Comparison of ENCODE assay signal across 2 cellular contexts in genomic region chr7:18020138-18020715, GRCh38.
TF ChIP-seq lines count a peak whose summit lies in the region.

No MANE protein-coding gene starts in this region.

TF ChIP-seq in A549, 52 proteins besides CTCF, POLR2A, EP300 and RAD21 (continued from another document):
- TF ChIP-seq MAX (IDR thresholded peaks at IDR 0.05) (no peak), TP53 (CRISPR knock-in tag; IDR thresholded peaks at IDR 0.05) (no peak), HEYL (CRISPR knock-in tag; IDR thresholded peaks at IDR 0.05) (no peak), FOXS1 (CRISPR knock-in tag; IDR thresholded peaks at IDR 0.05) (no peak), KDM1A (IDR thresholded peaks at IDR 0.05; ENCODE audit: low read depth) (no peak), GATA3 (IDR thresholded peaks at IDR 0.05; ENCODE audit: borderline replicate concordance) (no peak), HOXB5 (CRISPR knock-in tag; IDR thresholded peaks at IDR 0.05) (no peak), CEBPB (IDR thresholded peaks at IDR 0.05) (no peak), MAZ (IDR thresholded peaks at IDR 0.05; ENCODE audit: borderline replicate concordance, low read depth, low read length) (no peak)

TF ChIP-seq in IMR-90, 13 proteins besides CTCF, POLR2A, EP300 and RAD21 (continued from another document):
- TF ChIP-seq USF2 (IDR thresholded peaks at IDR 0.05; ENCODE audit: low read depth, low read length) = no peak
- TF ChIP-seq ELK1 (IDR thresholded peaks at IDR 0.05; ENCODE audit: borderline replicate concordance, low read depth, low read length) = no peak
- TF ChIP-seq MAZ (IDR thresholded peaks at IDR 0.05; ENCODE audit: borderline replicate concordance, low read depth, low read length) = no peak
- no peak for TF ChIP-seq CHD1 (IDR thresholded peaks at IDR 0.05; ENCODE audit: low read depth, low read length)
- TF ChIP-seq MAFK (IDR thresholded peaks at IDR 0.05; ENCODE audit: low read depth, low read length) = no peak
- TF ChIP-seq CEBPB (IDR thresholded peaks at IDR 0.05; ENCODE audit: low read depth, low read length) = no peak
- no peak for TF ChIP-seq BHLHE40 (IDR thresholded peaks at IDR 0.05; ENCODE audit: low read depth, low read length)
- no peak for TF ChIP-seq FOS (IDR thresholded peaks at IDR 0.05; ENCODE audit: low read depth, low read length)
- no peak for TF ChIP-seq SMC3 (IDR thresholded peaks at IDR 0.05; ENCODE audit: low read depth, low read length)
- TF ChIP-seq MXI1 (IDR thresholded peaks at IDR 0.05; ENCODE audit: borderline replicate concordance, low read depth, low read length) = no peak
- no peak for TF ChIP-seq NFE2L2 (IDR thresholded peaks at IDR 0.05; ENCODE audit: low read depth, low read length)
- TF ChIP-seq RCOR1 (IDR thresholded peaks at IDR 0.05; ENCODE audit: insufficient replicate concordance, low read length) = no peak
TF ChIP-seq in IMR-90: peak in this region for 0.
